Comparison of ENCODE assay signal across 12 cellular contexts in the genomic region with DNA sequence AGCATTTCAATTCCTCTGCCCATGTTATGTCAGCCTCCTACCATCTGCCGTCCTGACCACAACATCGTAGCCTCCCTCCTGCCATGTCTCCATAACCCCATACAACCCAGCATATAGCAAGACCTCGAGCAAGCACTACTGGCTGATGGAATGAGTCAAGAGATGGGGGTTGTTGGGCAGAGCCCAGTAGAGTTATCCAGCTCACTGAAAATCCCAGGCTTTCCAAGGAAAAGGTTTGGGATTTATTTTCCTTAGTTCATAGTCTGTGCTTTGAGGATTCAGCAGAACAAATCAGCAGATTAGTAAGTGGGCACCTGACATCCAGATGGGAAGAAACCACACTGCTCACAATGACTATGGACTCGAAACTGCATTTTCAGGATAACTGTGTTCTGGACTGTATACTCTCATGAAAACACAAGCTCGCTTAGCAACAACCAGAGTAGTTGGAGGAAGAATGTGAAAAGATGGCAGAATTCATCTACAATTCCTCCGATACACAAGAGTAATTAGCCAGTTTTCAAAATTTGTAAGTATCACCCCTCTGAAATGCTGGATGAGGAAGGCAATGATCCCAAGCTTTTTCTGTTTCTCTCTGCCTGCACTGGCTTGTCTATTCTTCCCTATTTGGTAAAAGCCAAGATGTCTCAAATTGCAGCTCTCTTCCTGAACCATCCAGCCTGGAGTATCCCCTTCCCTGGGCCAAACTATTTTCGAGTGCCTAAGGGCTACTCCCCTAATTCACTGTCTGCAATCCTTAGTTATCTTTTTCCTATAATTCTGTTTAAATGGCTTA.
A peak's percentile ranks its signal among the peaks of the same experiment; 100 is the strongest.
DNase-seq lines count a peak whose midpoint lies in the region; ATAC-seq and TF ChIP-seq lines count a peak whose summit lies in the region.
"Had no signal": no experiment of that assay in that cellular context is flagged by ENCODE, and none has a peak within 500 bp of the region (broad histone marks: within the 10 kb centered on the region; RNA-seq: fewer than 3 reads in every experiment).

No MANE protein-coding gene starts in this region.

- no peaks in the 10 kb centered on the region for H3K27me3 ChIP-seq in OCI-LY3 (ENCODE audit: low read depth, low read length)

- no peaks in the 10 kb centered on the region for H3K9me3 ChIP-seq in OCI-LY3 (ENCODE audit: insufficient read depth, low read length)

- H4K20me1 ChIP-seq in OCI-LY3 (ENCODE audit: insufficient read depth, low read length): no peaks in the 10 kb centered on the region

- H2AFZ ChIP-seq in OCI-LY3 (ENCODE audit: low read depth, low read length): no peak overlapping the region; the same call in 1 of the 2 replicates

- TF ChIP-seq CTCF in OCI-LY3 (IDR thresholded peaks at IDR 0.05; ENCODE audit: low read depth, low read length): no peak

- 0 out of 2 replicates have a peak overlapping the region, but pooled peaks have one; percentile 23 for H3K4me3 ChIP-seq in OCI-LY3 (ENCODE audit: low read length)

- no peak for ATAC-seq in stimulated activated naive CD8-positive, alpha-beta T cell treated with anti-CD3 and anti-CD28 coated beads, Interleukin-15, amount 100 ng/mL, for 72 hours
- no peak for ATAC-seq in stimulated activated naive CD8-positive, alpha-beta T cell treated with anti-CD3 and anti-CD28 coated beads, Interleukin-15, Interleukin-2, amounts not matched to agents 100 U/mL and 50 U/mL, for 24 hours

- H3K79me2 ChIP-seq in OCI-LY3 (ENCODE audit: low read length): no peaks in the 10 kb centered on the region

- no peak for DNase-seq in stimulated activated naive CD8-positive, alpha-beta T cell treated with anti-CD3 and anti-CD28 coated beads, Interleukin-15, amount 100 ng/mL, for 72 hours
- no peak for DNase-seq in stimulated activated naive CD8-positive, alpha-beta T cell treated with anti-CD3 and anti-CD28 coated beads, Interleukin-15, Interleukin-2, amounts not matched to agents 100 U/mL and 50 U/mL, for 24 hours
- peak; percentile 63 for DNase-seq in left kidney (ENCODE audit: low read depth, low spot score)
- no peak for DNase-seq in SKM-1 (lab: John Stamatoyannopoulos, UW; ENCODE audit: unreplicated experiment)
- DNase-seq in AML-193 (lab: John Stamatoyannopoulos, UW): no peak
- DNase-seq in UCSD-AML1 (lab: John Stamatoyannopoulos, UW; ENCODE audit: unreplicated experiment): no peak
- no peak for DNase-seq in SHP77 (lab: John Stamatoyannopoulos, UW)
- DNase-seq: NCI-H2081; Right ventricle myocardium superior; stimulated activated CD4-positive, alpha-beta T cell treated with anti-CD3 and anti-CD28 coated beads, Interleukin-2, amount 100 ng/mL, for 24 hours had no signal

- no peaks in the 10 kb centered on the region for H3K27me3 Mint-ChIP-seq in stimulated activated naive CD8-positive, alpha-beta T cell treated with anti-CD3 and anti-CD28 coated beads, Interleukin-15, amount 100 ng/mL, for 72 hours

- no peaks in the 10 kb centered on the region for H3K36me3 ChIP-seq in OCI-LY3 (replicated peaks; ENCODE audit: low read depth, low read length)

- H3K27ac Mint-ChIP-seq in stimulated activated naive CD8-positive, alpha-beta T cell treated with anti-CD3 and anti-CD28 coated beads, Interleukin-15, amount 100 ng/mL, for 72 hours: peak overlapping the region; percentile 72 to 86

- H3K9ac ChIP-seq in OCI-LY3 (ENCODE audit: low read length): no peak overlapping the region

- H3K27ac ChIP-seq in OCI-LY3 (ENCODE audit: low read length): no peak overlapping the region
- H3K27ac ChIP-seq: HL-60 had no signal

- H3K4me1 ChIP-seq in OCI-LY3 (ENCODE audit: low read length): no peaks in the 10 kb centered on the region

- H3K4me3 Mint-ChIP-seq in stimulated activated naive CD8-positive, alpha-beta T cell treated with anti-CD3 and anti-CD28 coated beads, Interleukin-15, amount 100 ng/mL, for 72 hours: peak overlapping the region in 1 of 2 donors; percentile 66

- peak overlapping the region; percentile 43 for H3K4me2 ChIP-seq in OCI-LY3 (ENCODE audit: low read length)

- H3K9me3 Mint-ChIP-seq in stimulated activated naive CD8-positive, alpha-beta T cell treated with anti-CD3 and anti-CD28 coated beads, Interleukin-15, amount 100 ng/mL, for 72 hours: peaks cover under 1 to 3% of the 10 kb centered on the region in 2 donors

- H3K4me1 Mint-ChIP-seq in stimulated activated naive CD8-positive, alpha-beta T cell treated with anti-CD3 and anti-CD28 coated beads, Interleukin-15, amount 100 ng/mL, for 72 hours: peaks cover 39% of the 10 kb centered on the region
